16 cellular contexts compared by ENCODE assay signal in the genomic region with DNA sequence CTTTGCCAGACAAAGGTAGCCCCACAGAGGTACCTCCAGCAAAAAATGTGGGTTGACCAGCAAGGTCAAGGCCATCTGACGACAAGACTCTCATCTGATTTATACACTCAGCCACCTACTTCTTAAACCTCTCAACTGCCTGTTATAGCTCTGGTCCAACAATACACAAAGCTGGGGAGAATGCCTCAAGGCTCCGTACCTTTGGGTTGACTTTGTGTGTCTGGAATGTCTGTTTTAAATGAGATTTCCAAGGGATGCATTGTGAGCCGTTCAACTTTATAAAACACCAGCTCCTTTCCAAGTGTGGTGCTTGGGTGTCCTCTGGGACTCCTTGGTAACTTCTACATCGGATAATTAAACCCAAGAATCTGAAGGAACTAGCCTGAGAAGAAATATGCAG.
DNase-seq lines count a peak whose midpoint lies in the region; TF ChIP-seq lines count a peak whose summit lies in the region.
"Had no signal": no experiment of that assay in that cellular context is flagged by ENCODE, and none has a peak within 500 bp of the region (broad histone marks: within the 10 kb centered on the region; RNA-seq: fewer than 3 reads in every experiment).

No MANE protein-coding gene starts in this region.

- no peak overlapping the region for H3K27ac ChIP-seq in suprapubic skin

- TF ChIP-seq POLR2A in suprapubic skin (IDR thresholded peaks at IDR 0.05) = no peak

- no peaks in the 10 kb centered on the region for H3K4me1 ChIP-seq in suprapubic skin
- H3K4me1 ChIP-seq: BE2C had no signal

- no peaks in the 10 kb centered on the region for H3K27me3 ChIP-seq in suprapubic skin
- H3K27me3 ChIP-seq: BE2C had no signal

- TF ChIP-seq EP300 in suprapubic skin (IDR thresholded peaks at IDR 0.05) = no peak

- in situ Hi-C loops in SK-MEL-5 (cut with HindIII; ENCODE audit: low pct_unique_long_range_greater_than_20kb, low sequenced_read_pairs) = no loop called here

- 55% methylated on average over 4 of the region's 4 CpGs for WGBS in suprapubic skin

- no peak overlapping the region for H3K4me3 ChIP-seq in suprapubic skin

- TF ChIP-seq CTCF in suprapubic skin (IDR thresholded peaks at IDR 0.05) = no peak

- H3K36me3 ChIP-seq in suprapubic skin = no peaks in the 10 kb centered on the region
- H3K36me3 ChIP-seq: BE2C had no signal

- no peaks in the 10 kb centered on the region for H3K9me3 ChIP-seq in suprapubic skin
- H3K9me3 ChIP-seq: BE2C had no signal

- DNase-seq in ELF-1 (ENCODE audit: low read depth, low spot score) = peak; percentile 23
- DNase-seq in SK-MEL-5 (ENCODE audit: low read depth, low spot score) = peak; percentile 24
- peak; percentile 85 for DNase-seq in islet precursor cell
- peak; percentile 25 for DNase-seq in renal cortical epithelial cell (ENCODE audit: low read depth)
- no peak for DNase-seq in NCI-H1436 (lab: John Stamatoyannopoulos, UW)
- DNase-seq in suprapubic skin (ENCODE audit: low spot score in 2 of 2) = no peak
- DNase-seq: BE2C; C1 segment of cervical spinal cord; CD4-positive, CD25-positive, alpha-beta regulatory T cell; CD8-positive, alpha-beta memory T cell; COR-L47; DMS 273 treated with DMSO at 0.1 percent for 48 hours; DMS53; DND-41; EL; H9 had no signal

Comparison
In these comparisons a context has a peak if more than half of its experiments do, and no peak if none do; other contexts are left out.
1. DNase-seq: peak in ELF-1 (single experiment), SK-MEL-5 (single experiment), islet precursor cell (single experiment) and renal cortical epithelial cell (single experiment); none in NCI-H1436 (single experiment) and suprapubic skin (0 of 2).